In genomic region chr10:75208177-75208576, GRCh38 we compare ENCODE assay signal across 12 cellular contexts. TPM values are rescaled to one million over a fixed set of nuclear protein-coding genes. Genes with fewer than 3 reads are reported as not detected.
DNase-seq lines count a peak whose midpoint lies in the region; ATAC-seq, FAIRE-seq and TF ChIP-seq lines count a peak whose summit lies in the region.
"Had no signal": no experiment of that assay in that cellular context is flagged by ENCODE, and none has a peak within 500 bp of the region (broad histone marks: within the 10 kb centered on the region; RNA-seq: fewer than 3 reads in every experiment).

No MANE protein-coding gene starts in this region.

- H3K4me2 ChIP-seq in A549 (peak overlapping the region; percentile 42), mesendoderm (ENCODE audit: low read length) (no peak overlapping the region)

- H2BK120ac ChIP-seq in mesendoderm (ENCODE audit: low read depth, low read length) = peak overlapping the region; percentile 75

- in situ Hi-C loops in astrocyte of the spinal cord (cut with HindIII; ENCODE audit: low sequenced_read_pairs) = no loop called here

- no peak for TF ChIP-seq POLR2A in A549 (IDR thresholded peaks at IDR 0.05; ENCODE audit: low read length)

- H4K5ac ChIP-seq in mesendoderm (ENCODE audit: low read length) = peak overlapping the region; percentile 5

- no peak for TF ChIP-seq CTCF in A549 (IDR thresholded peaks at IDR 0.05)
- no peak for TF ChIP-seq CTCF in astrocyte of the spinal cord (IDR thresholded peaks at IDR 0.05; ENCODE audit: low read depth, low read length)

- CTCF ChIA-PET in A549 (lab: Yijun Ruan, JAX) = interaction anchor here (4.5 to 8.6 kb wide), 3 partner anchors 13 to 26 kb away, joined by 42 to 119 read pairs (median 90); partner anchors contain the start of gene COMTD1

- H3K27me3 ChIP-seq in mesendoderm (ENCODE audit: insufficient read depth, low read length, poor library complexity) = no peaks in the 10 kb centered on the region

- DNase-seq in A549 (ENCODE audit: low read depth in 1 of 2, low spot score in 1 of 2) (peak in 1 of 2 experiments; percentile 41), GM04504 (ENCODE audit: low read depth) (peak; percentile 37), astrocyte of the spinal cord (ENCODE audit: low read depth, low spot score) (peak; percentile 71), mesendoderm (peak; percentile 64), AML-193 (lab: John Stamatoyannopoulos, UW) (no peak), HK-2 (ENCODE audit: unreplicated experiment) (no peak), MV-4-11 (lab: John Stamatoyannopoulos, UW) (no peak)
- no peak for DNase-seq in NK-92 treated with Interleukin-12 subunit alpha and Interleukin-12 subunit beta, amount 100 ng/mL, for 24 hours (lab: John Stamatoyannopoulos, UW)
- DNase-seq: activated CD4-positive, alpha-beta T cell treated with anti-CD3 and anti-CD28 coated beads, Interleukin-2, amount 50 U/mL, for 4 hours; NCI-H748 treated with DMSO at 0.1 percent for 48 hours; nucleus accumbens had no signal

- peaks cover 51% of the 10 kb centered on the region for H3K4me1 ChIP-seq in A549
- H3K4me1 ChIP-seq in mesendoderm (ENCODE audit: control insufficient read depth, low read depth, low read length) = peaks cover 18% of the 10 kb centered on the region

- H3K79me1 ChIP-seq in mesendoderm (ENCODE audit: low read length) = no peaks in the 10 kb centered on the region

- peaks cover 4% of the 10 kb centered on the region for H3K36me3 ChIP-seq in mesendoderm (ENCODE audit: control insufficient read depth, insufficient read depth, low read length)

- H3K56ac ChIP-seq in mesendoderm (ENCODE audit: low read length) = peak overlapping the region; percentile 75

- POLR2A ChIA-PET in A549 (lab: Yijun Ruan, JAX) = interaction anchor here (0.5 to 1.0 kb wide), 2 partner anchors 42 to 97 kb away, joined by 3 to 4 read pairs; partner anchors contain the start of gene SAMD8

- no peaks in the 10 kb centered on the region for H3K9me3 ChIP-seq in A549

- no peak overlapping the region for H3K23ac ChIP-seq in mesendoderm (ENCODE audit: low read length)

- H2BK5ac ChIP-seq in mesendoderm (ENCODE audit: low read length) = peak overlapping the region; percentile 70

- ATAC-seq in A549 = no peak

- H3K79me2 ChIP-seq in mesendoderm (ENCODE audit: control insufficient read depth, insufficient read depth, low read length) = peaks cover 25% of the 10 kb centered on the region

- TF ChIP-seq EP300 in A549 (IDR thresholded peaks at IDR 0.05) = no peak

- H3K4me3 ChIP-seq in A549 (no peak overlapping the region), astrocyte of the spinal cord (ENCODE audit: low read depth, low read length) (no peak overlapping the region), mesendoderm (ENCODE audit: low read length) (no peak overlapping the region)

- 42% methylated on average over 4 of the region's 4 CpGs for WGBS in A549 (ENCODE audit: missing lambda C conversion rate)
- no CpG with 5 or more reads among the region's 4 CpGs for WGBS in mesendoderm (ENCODE audit: extremely low coverage, insufficient coverage, low lambda C conversion rate)

- no peak for TF ChIP-seq RAD21 in A549 (conservative IDR thresholded peaks at IDR 0.05 in 1 of 2, IDR thresholded peaks at IDR 0.05 in 1 of 2)

- H3K27ac ChIP-seq in A549 (peak overlapping the region; percentile 51 to 73), mesendoderm (ENCODE audit: low read depth, low read length) (peak overlapping the region; percentile 78)

- H2AK5ac ChIP-seq in mesendoderm (ENCODE audit: low read length) = peak overlapping the region; percentile 19

- peak overlapping the region; percentile 62 for H3K18ac ChIP-seq in mesendoderm (ENCODE audit: low read length)

- H3K9ac ChIP-seq in mesendoderm (ENCODE audit: low read length) = peak overlapping the region; percentile 16

- H4K8ac ChIP-seq in mesendoderm (ENCODE audit: low read depth, low read length) = no peak overlapping the region

- H2BK15ac ChIP-seq in mesendoderm (replicated peaks; ENCODE audit: low read depth) = peak overlapping the region; percentile 41

- no peak for FAIRE-seq in A549 (lab: Jason Lieb, UNC)
- FAIRE-seq: endothelial cell of umbilical vein had no signal

- H3K4ac ChIP-seq in mesendoderm (ENCODE audit: low read depth, low read length) = peak overlapping the region; percentile 84

TF ChIP-seq in A549, 52 proteins besides CTCF, POLR2A, EP300 and RAD21:
- no peak for TF ChIP-seq SMC3 (IDR thresholded peaks at IDR 0.05)
- TF ChIP-seq REST (IDR thresholded peaks at IDR 0.05) = no peak
- no peak for TF ChIP-seq TP53 (CRISPR knock-in tag; IDR thresholded peaks at IDR 0.05)
- no peak for TF ChIP-seq POLR2AphosphoS2 (conservative IDR thresholded peaks at IDR 0.05; ENCODE audit: low read length)
- TF ChIP-seq HES2 (IDR thresholded peaks at IDR 0.05) = no peak
- no peak for TF ChIP-seq NR3C1 (IDR thresholded peaks at IDR 0.05)
- no peak for TF ChIP-seq CBX2 (IDR thresholded peaks at IDR 0.05; ENCODE audit: borderline replicate concordance, low read depth)
- no peak for TF ChIP-seq RNF2 (IDR thresholded peaks at IDR 0.05; ENCODE audit: borderline replicate concordance, low read depth)
- TF ChIP-seq USF2 (IDR thresholded peaks at IDR 0.05) = no peak
- TF ChIP-seq SREBF2 (IDR thresholded peaks at IDR 0.05) = no peak
- no peak for TF ChIP-seq EHF (CRISPR knock-in tag; IDR thresholded peaks at IDR 0.05)
- TF ChIP-seq PBX3 (IDR thresholded peaks at IDR 0.05) = no peak
- no peak for TF ChIP-seq HEYL (CRISPR knock-in tag; IDR thresholded peaks at IDR 0.05)
- no peak for TF ChIP-seq ZSCAN20 (CRISPR knock-in tag; IDR thresholded peaks at IDR 0.05)
- TF ChIP-seq HDAC2 (IDR thresholded peaks at IDR 0.05) = no peak
- no peak for TF ChIP-seq JUN (IDR thresholded peaks at IDR 0.05)
- TF ChIP-seq FOSB (CRISPR knock-in tag; IDR thresholded peaks at IDR 0.05) = no peak
- TF ChIP-seq ZNF302 (CRISPR knock-in tag; IDR thresholded peaks at IDR 0.05) = no peak

RNA-seq across cellular contexts. Expression of gene VDAC2, which starts 2.4 kb away (rescaled TPM):
- polyA plus RNA-seq in A549 (2011; rRNA removed) (262 and 285 TPM in 2 replicates), A549 (2017; fragmentation: RNase III; extraction: RNeasy Plus Mini Kit Qiagen cat#74134 plus additional on column Dnase treatment) (273 to 292 TPM (median 276 TPM) in 3 replicates)
- 127 and 130 TPM in 2 replicates for polyA plus RNA-seq in A549 (2012; cell fraction: cytosol; rRNA removed)
- polyA plus RNA-seq in A549 (2012; cell fraction: nucleus; rRNA removed) = 60.2 and 94.6 TPM in 2 replicates
- 73.4 and 85.0 TPM in 2 replicates for polyA minus RNA-seq in A549 (2011; rRNA and poly(A)+ RNA removed)
- polyA plus RNA-seq in mesendoderm (2013, experiment 1 of 2) = 256 TPM
- 253 TPM for polyA plus RNA-seq in mesendoderm (2013, experiment 2 of 2)

RNA-seq across cellular contexts. Expression of gene COMTD1, which starts 27.6 kb away (rescaled TPM):
- polyA plus RNA-seq in A549 (2011; rRNA removed) = 9.5 and 9.8 TPM in 2 replicates
- polyA plus RNA-seq in A549 (2012; cell fraction: cytosol; rRNA removed) = 57.8 and 74.6 TPM in 2 replicates
- polyA plus RNA-seq in A549 (2012; cell fraction: nucleus; rRNA removed) = 174 and 265 TPM in 2 replicates
- 31.3 to 35.3 TPM (median 34.2 TPM) in 3 replicates for polyA plus RNA-seq in A549 (2017; fragmentation: RNase III; extraction: RNeasy Plus Mini Kit Qiagen cat#74134 plus additional on column Dnase treatment)
- polyA minus RNA-seq in A549 (2011; rRNA and poly(A)+ RNA removed) = 2.1 and 3.2 TPM in 2 replicates
- 28.1 TPM for polyA plus RNA-seq in mesendoderm (2013, experiment 1 of 2)
- 27.5 TPM for polyA plus RNA-seq in mesendoderm (2013, experiment 2 of 2)

Comparison
In these comparisons a context has a peak if more than half of its experiments do, and no peak if none do; other contexts are left out.
1. DNase-seq: peak in GM04504 (single experiment), astrocyte of the spinal cord (single experiment) and mesendoderm (single experiment); none in AML-193 (0 of 2), NK-92 treated with Interleukin-12 subunit alpha and Interleukin-12 subunit beta, amount 100 ng/mL, for 24 hours (single experiment), HK-2 (single experiment) and MV-4-11 (single experiment).